In genomic region chr2:180006781-180007579, GRCh38 we compare ENCODE assay signal across 8 cellular contexts. TPM values are rescaled to one million over a fixed set of nuclear protein-coding genes. Genes with fewer than 3 reads are reported as not detected.
DNase-seq lines count a peak whose midpoint lies in the region; ATAC-seq, FAIRE-seq and TF ChIP-seq lines count a peak whose summit lies in the region.

CWC22 (minus strand) TSS chr2:180007297; CDS start chr2:179993341, 13,956 bp downstream.

- H3K27me3 ChIP-seq in keratinocyte (ENCODE audit: control insufficient read depth, extremely low read depth, insufficient read depth, low read length), result no peaks in the 10 kb centered on the region

- ATAC-seq in HG03432 (IDR thresholded peaks at IDR 0.05; ENCODE audit: unreplicated experiment), result peak; percentile 98

- H3K27ac ChIP-seq in keratinocyte (ENCODE audit: control insufficient read depth, insufficient read depth, low read length), result peak within 1 kb of the TSS; percentile 97

- H3K36me3 ChIP-seq in keratinocyte (ENCODE audit: control insufficient read depth in 2 of 2, extremely low read depth in 1 of 2, insufficient read depth in 2 of 2, low read length in 2 of 2), result no peaks in the 10 kb centered on the region

- H3K4me1 ChIP-seq in keratinocyte (ENCODE audit: control insufficient read depth, extremely low read depth, insufficient read depth, low read length), result peaks cover 18% of the 10 kb centered on the region

- peaks cover 43% of the 10 kb centered on the region for H3K79me2 ChIP-seq in keratinocyte (ENCODE audit: control insufficient read depth, insufficient read depth, low read length)

- DNase-seq in AG20443 (ENCODE audit: low spot score) (peak; percentile 84), NCI-H510A (lab: John Stamatoyannopoulos, UW) (peak; percentile 91), cerebellum (ENCODE audit: low spot score) (peak; percentile 81), keratinocyte (ENCODE audit: low read depth, low spot score) (no peak)
- DNase-seq in activated CD4-positive, alpha-beta T cell treated with anti-CD3 and anti-CD28 coated beads for 1 hour, result peak; percentile 74
- peak; percentile 55 to 62 for DNase-seq in stimulated activated CD4-positive, alpha-beta T cell treated with anti-CD3 and anti-CD28 coated beads, Interleukin-15, amount 100 ng/mL, for 1 hour (ENCODE audit: low read depth in 1 of 2, low spot score in 1 of 2)

- peak within 1 kb of the TSS; percentile 98 for H2AFZ ChIP-seq in keratinocyte (ENCODE audit: control insufficient read depth, low read length)

- H3K4me2 ChIP-seq in keratinocyte (ENCODE audit: control insufficient read depth, extremely low read depth, insufficient read depth, low read depth, low read length), result peak within 1 kb of the TSS; percentile 95

- TF ChIP-seq CTCF in keratinocyte (optimal IDR thresholded peaks at IDR 0.05 in 1 of 3, IDR thresholded peaks at IDR 0.05 in 1 of 3, conservative IDR thresholded peaks at IDR 0.05 in 1 of 3; ENCODE audit: extremely low read depth in 1 of 3, insufficient read depth in 2 of 3, low read length in 3 of 3), result no peak

- peak within 1 kb of the TSS; percentile 91 to 99 (median 94) for H3K4me3 ChIP-seq in keratinocyte (ENCODE audit: control insufficient read depth in 2 of 3, extremely low read depth in 1 of 3, insufficient read depth in 2 of 3, low read depth in 1 of 3, low read length in 3 of 3)

- peak; percentile 81 for TF ChIP-seq POLR2A in GM19099 (IDR thresholded peaks at IDR 0.05; ENCODE audit: extremely low read depth, insufficient read length, low read depth)

- H3K9me3 ChIP-seq in keratinocyte (ENCODE audit: control insufficient read depth, low read depth, low read length), result no peaks in the 10 kb centered on the region

- H3K9me1 ChIP-seq in keratinocyte (ENCODE audit: control insufficient read depth, extremely low read depth, insufficient read depth, low read length), result no peaks in the 10 kb centered on the region

- FAIRE-seq in keratinocyte (lab: Jason Lieb, UNC), result peak; percentile 82

- dilution Hi-C loops in keratinocyte (cut with MboI; ENCODE audit: extremely low pct_ligation_motif_present, low sequenced_read_pairs), result no loop called here

- peak within 1 kb of the TSS; percentile 92 for H3K9ac ChIP-seq in keratinocyte (ENCODE audit: control insufficient read depth, extremely low read depth, insufficient read depth, low read length)

- no peaks in the 10 kb centered on the region for H4K20me1 ChIP-seq in keratinocyte (ENCODE audit: control insufficient read depth, extremely low read depth, insufficient read depth, low read length)

RNA-seq across cellular contexts. Expression of gene CWC22, which starts in this region (rescaled TPM):
- total RNA-seq in cerebellum, result 19.5 TPM
- 3.7 to 8.8 TPM (median 4.8 TPM) in 3 replicates for polyA plus RNA-seq in keratinocyte
- polyA plus RNA-seq in keratinocyte (2011; ENCODE audit: low read depth), result 44.7 TPM
- polyA plus RNA-seq in keratinocyte (2011; cell fraction: cytosol; rRNA removed), result 3.6 and 5.8 TPM in 2 replicates
- 7.8 and 11.0 TPM in 2 replicates for polyA plus RNA-seq in keratinocyte (2011; cell fraction: nucleus; rRNA removed)
- 13.2 and 18.4 TPM in 2 replicates for polyA plus RNA-seq in keratinocyte (2012; ENCODE audit: low replicate concordance)
- 0.95 to 10.1 TPM (median 3.0 TPM) in 3 replicates for polyA minus RNA-seq in keratinocyte
- 2.5 TPM for polyA minus RNA-seq in keratinocyte (2011; cell fraction: cytosol; rRNA and poly(A)+ RNA removed)
- 4.1 and 6.8 TPM in 2 replicates for polyA minus RNA-seq in keratinocyte (2011; cell fraction: nucleus; rRNA and poly(A)+ RNA removed)
